In genomic region chr1:203508463-203508862, GRCh38 we compare ENCODE assay signal across 18 cellular contexts. TPM values are rescaled to one million over a fixed set of nuclear protein-coding genes. Genes with fewer than 3 reads are reported as not detected.
DNase-seq lines count a peak whose midpoint lies in the region; TF ChIP-seq lines count a peak whose summit lies in the region.
"Had no signal": no experiment of that assay in that cellular context is flagged by ENCODE, and none has a peak within 500 bp of the region (broad histone marks: within the 10 kb centered on the region; RNA-seq: fewer than 3 reads in every experiment).

No MANE protein-coding gene starts in this region.

- no peak overlapping the region for H3K23ac ChIP-seq in mesenchymal stem cell (ENCODE audit: low read length in 2 of 2)

- no peak overlapping the region for H3K27ac Mint-ChIP-seq in endodermal cell
- no peak overlapping the region for H3K27ac Mint-ChIP-seq in activated CD4-positive, alpha-beta T cell treated with anti-CD3 and anti-CD28 coated beads, Interleukin-2, amount 10 ng/mL, durations not matched to agents 24 days and 14 days
- H3K27ac Mint-ChIP-seq: CD4-positive, alpha-beta T cell had no signal

- TF ChIP-seq EP300 in stomach (IDR thresholded peaks at IDR 0.05), result no peak

- no peak for TF ChIP-seq POLR2A in stomach (IDR thresholded peaks at IDR 0.05)

- intact Hi-C loops in stomach (cut with DNase I; ENCODE audit: low total_unique reads), result loop anchor here (5.0 kb wide), 1 partner anchor 194 kb away; no protein-coding TSS in a partner anchor
- intact Hi-C loops in activated CD4-positive, alpha-beta T cell treated with anti-CD3 and anti-CD28 coated beads, Interleukin-2, amount 10 ng/mL, durations not matched to agents 24 days and 14 days (cut with micrococcal nuclease), result no loop called here

- H2BK120ac ChIP-seq in mesenchymal stem cell (ENCODE audit: low read depth, low read length), result no peak overlapping the region

- H4K91ac ChIP-seq in mesenchymal stem cell (ENCODE audit: low read length), result peak overlapping the region; percentile 43

- DNase-seq in RWPE1 (ENCODE audit: low spot score) (no peak), endodermal cell (peak; percentile 82), mesenchymal stem cell (no peak), stomach (no peak), HCEC 1CT (no peak), ureter (ENCODE audit: low spot score) (no peak)
- DNase-seq in stimulated activated CD4-positive, alpha-beta T cell treated with anti-CD3 and anti-CD28 coated beads, Interleukin-12 subunit alpha, Interleukin-12 subunit beta, amount 100 ng/mL, for 4 hours, result no peak
- no peak for DNase-seq in activated CD4-positive, alpha-beta T cell treated with anti-CD3 and anti-CD28 coated beads, Interleukin-2, amount 10 ng/mL, durations not matched to agents 24 days and 14 days
- DNase-seq: activated T-cell treated with anti-CD3 and anti-CD28 coated beads, Interleukin-2, amount 50 U/mL, for 48 hours; CD4-positive, alpha-beta T cell; GDM1; head of caudate nucleus; NCI-H1930 had no signal

- WGBS in endodermal cell (ENCODE audit: insufficient coverage in 1 of 2, insufficient read length in 1 of 2), 2 experiments, result 49 to 63% methylated on average over 5 to 9 of the region's 9 CpGs
- WGBS in mesenchymal stem cell, result 64% methylated on average over 9 of the region's 9 CpGs
- WGBS in stomach, 5 donors, result 65 to 81% (median 77%) methylated on average over 9 of the region's 9 CpGs

- H3K4me3 ChIP-seq in endodermal cell (ENCODE audit: low read length) (no peak overlapping the region), mesenchymal stem cell (ENCODE audit: insufficient read depth in 1 of 2, low read depth in 1 of 2, low read length in 2 of 2) (no peak overlapping the region), stomach (no peak overlapping the region)
- H3K4me3 ChIP-seq: breast epithelium, lung, SK-N-MC had no signal

- H3K79me1 ChIP-seq in mesenchymal stem cell (replicated peaks; ENCODE audit: low read length, poor library complexity, severe bottlenecking), result no peaks in the 10 kb centered on the region

- peaks cover 8% of the 10 kb centered on the region for H3K27me3 Mint-ChIP-seq in endodermal cell (ENCODE audit: insufficient read depth)
- H3K27me3 Mint-ChIP-seq in activated CD4-positive, alpha-beta T cell treated with anti-CD3 and anti-CD28 coated beads, Interleukin-2, amount 10 ng/mL, durations not matched to agents 24 days and 14 days, result peaks cover 6% of the 10 kb centered on the region
- H3K27me3 Mint-ChIP-seq: CD4-positive, alpha-beta T cell had no signal

- H4K8ac ChIP-seq in mesenchymal stem cell (ENCODE audit: low read length), result peak overlapping the region; percentile 66

- H3K9me3 Mint-ChIP-seq in endodermal cell, result no peaks in the 10 kb centered on the region
- no peaks in the 10 kb centered on the region for H3K9me3 Mint-ChIP-seq in activated CD4-positive, alpha-beta T cell treated with anti-CD3 and anti-CD28 coated beads, Interleukin-2, amount 10 ng/mL, durations not matched to agents 24 days and 14 days
- H3K9me3 Mint-ChIP-seq: CD4-positive, alpha-beta T cell had no signal

- H3K4me2 ChIP-seq in mesenchymal stem cell (ENCODE audit: low read length, poor library complexity, severe bottlenecking), result no peak overlapping the region
- H3K4me2 ChIP-seq: KMS-11 had no signal

- peak overlapping the region; percentile 17 to 51 for H3K4ac ChIP-seq in mesenchymal stem cell (ENCODE audit: low read depth in 1 of 2, low read length in 2 of 2)

- H3K36me3 Mint-ChIP-seq in endodermal cell (ENCODE audit: low read depth), result no peaks in the 10 kb centered on the region
- no peaks in the 10 kb centered on the region for H3K36me3 Mint-ChIP-seq in activated CD4-positive, alpha-beta T cell treated with anti-CD3 and anti-CD28 coated beads, Interleukin-2, amount 10 ng/mL, durations not matched to agents 24 days and 14 days (ENCODE audit: low read depth)

- H3K27me3 ChIP-seq in endodermal cell (ENCODE audit: control insufficient read depth, insufficient read depth, low read length, poor library complexity, severe bottlenecking) (no peaks in the 10 kb centered on the region), mesenchymal stem cell (ENCODE audit: control insufficient read depth in 1 of 2, insufficient read depth in 1 of 2, low read length in 2 of 2) (no peaks in the 10 kb centered on the region), stomach (no peaks in the 10 kb centered on the region)
- H3K27me3 ChIP-seq: breast epithelium had no signal

- H2BK5ac ChIP-seq in mesenchymal stem cell (ENCODE audit: low read depth, low read length, poor library complexity, severe bottlenecking), result no peak overlapping the region

- H3K4me3 Mint-ChIP-seq in endodermal cell, result no peak overlapping the region
- H3K4me3 Mint-ChIP-seq in activated CD4-positive, alpha-beta T cell treated with anti-CD3 and anti-CD28 coated beads, Interleukin-2, amount 10 ng/mL, durations not matched to agents 24 days and 14 days, result no peak overlapping the region
- H3K4me3 Mint-ChIP-seq: CD4-positive, alpha-beta T cell had no signal

- peak overlapping the region; percentile 75 to 88 for H2BK12ac ChIP-seq in mesenchymal stem cell (ENCODE audit: low read length in 2 of 2)

- peak overlapping the region; percentile 75 for H2BK15ac ChIP-seq in mesenchymal stem cell (ENCODE audit: low read depth, poor library complexity, severe bottlenecking)

- peak overlapping the region in 1 of 2 experiments; percentile 37 for H3K14ac ChIP-seq in mesenchymal stem cell (ENCODE audit: low read length in 2 of 2)

- peak overlapping the region; percentile 10 to 73 for H3K18ac ChIP-seq in mesenchymal stem cell (ENCODE audit: low read depth in 1 of 2, low read length in 2 of 2)

- H3K9ac ChIP-seq in endodermal cell (ENCODE audit: extremely low read depth, low read length, poor library complexity, severe bottlenecking) (no peak overlapping the region), mesenchymal stem cell (ENCODE audit: low read length) (peak overlapping the region; percentile 25)
- H3K9ac ChIP-seq: KMS-11 had no signal

- peaks cover 15% of the 10 kb centered on the region for H3K4me1 ChIP-seq in endodermal cell (ENCODE audit: control insufficient read depth, insufficient read depth, low read length)
- H3K4me1 ChIP-seq in mesenchymal stem cell (ENCODE audit: control insufficient read depth, insufficient read depth, low read depth, low read length), result peaks cover 21% of the 10 kb centered on the region
- peaks cover 28 to 58% (median 41%) of the 10 kb centered on the region in 4 donors for H3K4me1 ChIP-seq in stomach

- TF ChIP-seq CTCF in RWPE1 (conservative IDR thresholded peaks at IDR 0.05; ENCODE audit: low read depth), result no peak
- TF ChIP-seq CTCF in endodermal cell (conservative IDR thresholded peaks at IDR 0.05), result peak; percentile 62
- TF ChIP-seq CTCF in stomach (IDR thresholded peaks at IDR 0.05), result no peak

- peak overlapping the region; percentile 65 for H3K27ac ChIP-seq in RWPE1
- H3K27ac ChIP-seq in endodermal cell (ENCODE audit: low read depth, low read length), result peak overlapping the region; percentile 88
- H3K27ac ChIP-seq in mesenchymal stem cell (ENCODE audit: low read length, poor library complexity, severe bottlenecking), result no peak overlapping the region
- H3K27ac ChIP-seq in stomach, result peak overlapping the region in 4 of 5 donors; percentile 15 to 73 (median 62)
- H3K27ac ChIP-seq: KMS-11, SK-N-MC had no signal

- peaks cover 46% of the 10 kb centered on the region for H3K4me1 Mint-ChIP-seq in endodermal cell
- peaks cover 18% of the 10 kb centered on the region for H3K4me1 Mint-ChIP-seq in activated CD4-positive, alpha-beta T cell treated with anti-CD3 and anti-CD28 coated beads, Interleukin-2, amount 10 ng/mL, durations not matched to agents 24 days and 14 days

- CTCF ChIA-PET in RWPE1 (lab: Yijun Ruan, JAX), result interaction anchor here (0.5 to 2.7 kb wide), 7 partner anchors 13 to 289 kb away, joined by 3 to 21 read pairs (median 4); no protein-coding TSS in a partner anchor

- H2AK5ac ChIP-seq in mesenchymal stem cell (ENCODE audit: low read length, severe bottlenecking), result peak overlapping the region; percentile 57

- POLR2A ChIA-PET in RWPE1 (lab: Yijun Ruan, JAX; ENCODE audit: low non-redundant PET), result no interaction called here

- H3K36me3 ChIP-seq in endodermal cell (ENCODE audit: control insufficient read depth, insufficient read depth, low read length), result no peaks in the 10 kb centered on the region
- no peaks in the 10 kb centered on the region for H3K36me3 ChIP-seq in mesenchymal stem cell (ENCODE audit: control insufficient read depth in 1 of 2, insufficient read depth in 2 of 2, low read depth in 1 of 2, low read length in 2 of 2)
- no peaks in the 10 kb centered on the region for H3K36me3 ChIP-seq in stomach
- H3K36me3 ChIP-seq: breast epithelium had no signal

- H3K9me3 ChIP-seq in endodermal cell (ENCODE audit: control insufficient read depth, low read length) (no peaks in the 10 kb centered on the region), mesenchymal stem cell (ENCODE audit: control insufficient read depth, low read length) (no peaks in the 10 kb centered on the region), stomach (no peaks in the 10 kb centered on the region)
- H3K9me3 ChIP-seq: breast epithelium had no signal

- no peak overlapping the region for H2AFZ ChIP-seq in mesenchymal stem cell (ENCODE audit: low read depth, low read length)

RNA-seq across cellular contexts. Expression of gene OPTC, which starts 14.5 kb away (rescaled TPM):
- under 1 TPM; 0.26 to 0.42 TPM for total RNA-seq in endodermal cell
- 0.53 TPM for polyA plus RNA-seq in endodermal cell (2013, experiment 1 of 2)
- 0.54 TPM for polyA plus RNA-seq in endodermal cell (2013, experiment 2 of 2)
- polyA plus RNA-seq in mesenchymal stem cell (2013, experiment 1 of 2), result not detected
- not detected for polyA plus RNA-seq in mesenchymal stem cell (2013, experiment 2 of 2)
- not detected for total RNA-seq in stomach
- not detected for polyA plus RNA-seq in stomach
- not detected in 2 replicates for total RNA-seq in activated CD4-positive, alpha-beta T cell treated with anti-CD3 and anti-CD28 coated beads, Interleukin-2, amount 10 ng/mL, durations not matched to agents 24 days and 14 days
- not detected for total RNA-seq in ureter
- total RNA-seq: breast epithelium; CD4-positive, alpha-beta T cell; lung; pulmonary artery endothelial cell had no signal
- polyA plus RNA-seq: lung had no signal

RNA-seq across cellular contexts. Expression of gene PRELP, which starts 32.9 kb away (rescaled TPM):
- total RNA-seq in endodermal cell, result 1 to 10 TPM in 1 of 2 donors, under 1 TPM in 1; 0.66 to 3.9 TPM
- 3.9 TPM for polyA plus RNA-seq in endodermal cell (2013, experiment 1 of 2)
- polyA plus RNA-seq in endodermal cell (2013, experiment 2 of 2), result 3.7 TPM
- polyA plus RNA-seq in mesenchymal stem cell (2013, experiment 1 of 2), result 2.2 TPM
- polyA plus RNA-seq in mesenchymal stem cell (2013, experiment 2 of 2), result 2.1 TPM
- 10 to 100 TPM in 3 of 5 donors, 1 to 10 TPM in 2; 1.1 to 29.8 (median 10.7) TPM for total RNA-seq in stomach
- polyA plus RNA-seq in stomach, result 10 to 100 TPM in 1 of 3 donors, 1 to 10 TPM in 2; 2.2 to 29.5 (median 3.2) TPM
- not detected in 2 replicates for total RNA-seq in activated CD4-positive, alpha-beta T cell treated with anti-CD3 and anti-CD28 coated beads, Interleukin-2, amount 10 ng/mL, durations not matched to agents 24 days and 14 days
- 128 TPM for total RNA-seq in ureter
- total RNA-seq: CD4-positive, alpha-beta T cell; pulmonary artery endothelial cell had no signal
